7 cellular contexts compared by ENCODE assay signal in genomic region chr1:99005142-99005491, GRCh38. TPM values are rescaled to one million over a fixed set of nuclear protein-coding genes. Genes with fewer than 3 reads are reported as not detected.
DNase-seq lines count a peak whose midpoint lies in the region; ATAC-seq and TF ChIP-seq lines count a peak whose summit lies in the region.

No MANE protein-coding gene starts in this region.

- H3K9me3 ChIP-seq in right cardiac atrium (ENCODE audit: control insufficient read depth, low read length) (no peaks in the 10 kb centered on the region), uterus (no peaks in the 10 kb centered on the region)

- no peaks in the 10 kb centered on the region for H3K36me3 ChIP-seq in uterus

- H3K27me3 Mint-ChIP-seq in activated CD8-positive, alpha-beta T cell treated with anti-CD3 and anti-CD28 coated beads for 36 hours, result peaks cover 48% of the 10 kb centered on the region

- peaks cover 3% of the 10 kb centered on the region for H3K4me1 Mint-ChIP-seq in activated CD8-positive, alpha-beta T cell treated with anti-CD3 and anti-CD28 coated beads for 36 hours (ENCODE audit: low read depth)

- peak overlapping the region; percentile 53 for H3K4me3 Mint-ChIP-seq in activated CD8-positive, alpha-beta T cell treated with anti-CD3 and anti-CD28 coated beads for 36 hours

- H3K27ac Mint-ChIP-seq in activated CD8-positive, alpha-beta T cell treated with anti-CD3 and anti-CD28 coated beads for 36 hours, result no peak overlapping the region

- H3K4me3 ChIP-seq in right cardiac atrium (ENCODE audit: low read length) (peak overlapping the region; percentile 22), skin epidermis (peak overlapping the region; percentile 4 to 38 (median 27)), uterus (no peak overlapping the region)

- no peak for TF ChIP-seq POLR2A in uterus (IDR thresholded peaks at IDR 0.05)

- 1% methylated on average over 20 of the region's 20 CpGs for WGBS in right cardiac atrium

- no peaks in the 10 kb centered on the region for H3K36me3 Mint-ChIP-seq in activated CD8-positive, alpha-beta T cell treated with anti-CD3 and anti-CD28 coated beads for 36 hours (ENCODE audit: low read depth)

- POLR2A ChIA-PET in activated CD8-positive, alpha-beta T cell treated with anti-CD3 and anti-CD28 coated beads for 36 hours (lab: Charles Lee), result interaction anchor here (1.0 kb wide), 1 partner anchor 35 kb away, joined by 3 read pairs; no protein-coding TSS in a partner anchor

- H3K27ac ChIP-seq in right cardiac atrium (ENCODE audit: low read length), result no peak overlapping the region
- no peak overlapping the region for H3K27ac ChIP-seq in skin epidermis
- H3K27ac ChIP-seq in uterus, result no peak overlapping the region

- intact Hi-C loops in activated CD8-positive, alpha-beta T cell treated with anti-CD3 and anti-CD28 coated beads for 36 hours (cut with micrococcal nuclease), result no loop called here
- intact Hi-C loops in right cardiac atrium (cut with DNase I), result no loop called here
- intact Hi-C loops in uterus (cut with DNase I; ENCODE audit: low total_unique reads), result no loop called here

- CTCF ChIA-PET in activated CD8-positive, alpha-beta T cell treated with anti-CD3 and anti-CD28 coated beads for 36 hours (lab: Charles Lee), result interaction anchor here (0.6 to 1.4 kb wide), 2 partner anchors 13 to 51 kb away, joined by 3 read pairs; no protein-coding TSS in a partner anchor

- H3K4me1 ChIP-seq in right cardiac atrium (ENCODE audit: control insufficient read depth, insufficient read depth, low read length) (no peaks in the 10 kb centered on the region), uterus (peaks cover 0 to 13% of the 10 kb centered on the region in 2 donors)

- H3K9me3 Mint-ChIP-seq in activated CD8-positive, alpha-beta T cell treated with anti-CD3 and anti-CD28 coated beads for 36 hours, result no peaks in the 10 kb centered on the region

- no peak for TF ChIP-seq CTCF in activated CD8-positive, alpha-beta T cell treated with anti-CD3 and anti-CD28 coated beads for 36 hours (IDR thresholded peaks at IDR 0.05)
- no peak for TF ChIP-seq CTCF in uterus (IDR thresholded peaks at IDR 0.05)

- no peak for DNase-seq in activated CD8-positive, alpha-beta T cell treated with anti-CD3 and anti-CD28 coated beads for 36 hours
- peak in 1 of 3 donors; percentile 19 for DNase-seq in right cardiac atrium
- DNase-seq in RPMI8226, result no peak
- DNase-seq in uterus, result no peak

- H3K27me3 ChIP-seq in right cardiac atrium (ENCODE audit: control insufficient read depth, insufficient read depth), result peaks cover 2% of the 10 kb centered on the region
- peaks cover 0 to 26% of the 10 kb centered on the region in 2 donors for H3K27me3 ChIP-seq in uterus

- ATAC-seq in GM18907 (IDR thresholded peaks at IDR 0.05; ENCODE audit: unreplicated experiment), result peak; percentile 5
- no peak for ATAC-seq in activated CD8-positive, alpha-beta T cell treated with anti-CD3 and anti-CD28 coated beads for 36 hours
- no peak for ATAC-seq in right cardiac atrium
- no peak for ATAC-seq in HG03460 (IDR thresholded peaks at IDR 0.05; ENCODE audit: unreplicated experiment)

RNA-seq across cellular contexts. Expression of gene PLPPR5, which starts 0.5 kb away (rescaled TPM):
- total RNA-seq in activated CD8-positive, alpha-beta T cell treated with anti-CD3 and anti-CD28 coated beads for 36 hours, result under 1 TPM; 0.07 TPM
- total RNA-seq in right cardiac atrium (not detected), uterus (under 1 TPM in 1 of 4 donors, not detected in 3; 0.76 TPM)
- not detected for polyA plus RNA-seq in right cardiac atrium

Comparison
In these comparisons a context has a peak if more than half of its experiments do, and no peak if none do; other contexts are left out.
1. H3K4me3 ChIP-seq: peak in right cardiac atrium (single experiment) and skin epidermis (7 of 7); none in uterus (0 of 2).